Comparison of ENCODE assay signal across 11 cellular contexts in the genomic region with DNA sequence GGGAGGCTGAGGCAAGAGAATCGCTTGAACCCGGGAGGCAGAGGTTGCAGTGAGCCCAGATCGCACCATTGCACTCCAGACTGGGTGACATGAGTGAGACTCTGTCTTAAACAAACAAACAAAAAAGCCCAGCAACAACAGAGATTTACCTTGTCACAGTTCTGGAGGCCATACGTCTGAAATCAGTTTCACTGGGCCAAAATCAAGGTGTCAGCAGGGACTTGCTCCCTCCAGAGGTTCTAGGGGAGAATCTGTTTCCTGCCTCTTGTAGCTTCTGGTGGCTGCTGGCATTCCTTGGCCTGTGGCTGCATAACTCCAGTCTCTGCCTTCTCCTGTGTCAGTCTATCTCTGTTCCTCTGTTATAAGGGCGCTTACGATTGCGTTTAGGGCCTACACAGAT. TPM values are rescaled to one million over a fixed set of nuclear protein-coding genes. Genes with fewer than 3 reads are reported as not detected.
DNase-seq lines count a peak whose midpoint lies in the region; ATAC-seq and TF ChIP-seq lines count a peak whose summit lies in the region.
"Had no signal": no experiment of that assay in that cellular context is flagged by ENCODE, and none has a peak within 500 bp of the region (broad histone marks: within the 10 kb centered on the region; RNA-seq: fewer than 3 reads in every experiment).

No MANE protein-coding gene starts in this region.

- DNase-seq in EH (ENCODE audit: low read depth) (peak; percentile 16), HL-60 (ENCODE audit: low read depth in 1 of 2, low spot score in 1 of 2) (no peak), natural killer cell (no peak), NCI-H2081 treated with DMSO at 0.1 percent for 48 hours (lab: John Stamatoyannopoulos, UW) (no peak), esophagus squamous epithelium (lab: John Stamatoyannopoulos, UW) (no peak)
- DNase-seq in activated naive CD8-positive, alpha-beta T cell treated with anti-CD3 and anti-CD28 coated beads, Interleukin-2, amount 10 ng/mL, durations not matched to agents 7 days and 5 days = no peak
- DNase-seq: effector CD4-positive, alpha-beta T cell; NK-92 treated with Interleukin-12 subunit alpha and Interleukin-12 subunit beta, amount 100 ng/mL, for 24 hours; stimulated activated CD4-positive, alpha-beta T cell treated with anti-CD3 and anti-CD28 coated beads, Interleukin-2, amount 100 ng/mL, for 48 hours had no signal

- ATAC-seq in activated naive CD8-positive, alpha-beta T cell treated with anti-CD3 and anti-CD28 coated beads, Interleukin-2, amount 10 ng/mL, durations not matched to agents 7 days and 5 days (ENCODE audit: low read depth) = no peak
- ATAC-seq in natural killer cell = no peak
- no peak for ATAC-seq in activated CD4-positive, CD25-positive, alpha-beta regulatory T cell treated with anti-CD3 and anti-CD28 coated beads, Interleukin-2, amount 50 U/mL, for 24 hours
- ATAC-seq in GM18505 (IDR thresholded peaks at IDR 0.05; ENCODE audit: unreplicated experiment) = no peak

- peaks cover 0 to 12% (median 0%) of the 10 kb centered on the region in 3 donors for H3K36me3 ChIP-seq in esophagus squamous epithelium

- H3K4me3 Mint-ChIP-seq in activated naive CD8-positive, alpha-beta T cell treated with anti-CD3 and anti-CD28 coated beads, Interleukin-2, amount 10 ng/mL, durations not matched to agents 7 days and 5 days = peak overlapping the region; percentile 100
- H3K4me3 Mint-ChIP-seq in natural killer cell = peak overlapping the region; percentile 100

- H3K36me3 Mint-ChIP-seq in activated naive CD8-positive, alpha-beta T cell treated with anti-CD3 and anti-CD28 coated beads, Interleukin-2, amount 10 ng/mL, durations not matched to agents 7 days and 5 days = peaks cover 10% of the 10 kb centered on the region
- H3K36me3 Mint-ChIP-seq in natural killer cell = no peaks in the 10 kb centered on the region

- TF ChIP-seq CTCF in HL-60 (IDR thresholded peaks at IDR 0.05; ENCODE audit: insufficient read depth, low read length) = no peak
- TF ChIP-seq CTCF in natural killer cell (IDR thresholded peaks at IDR 0.05) = no peak
- TF ChIP-seq CTCF in esophagus squamous epithelium (IDR thresholded peaks at IDR 0.05) = no peak

- H3K9me3 Mint-ChIP-seq in activated naive CD8-positive, alpha-beta T cell treated with anti-CD3 and anti-CD28 coated beads, Interleukin-2, amount 10 ng/mL, durations not matched to agents 7 days and 5 days = no peaks in the 10 kb centered on the region
- no peaks in the 10 kb centered on the region for H3K9me3 Mint-ChIP-seq in natural killer cell

- 87% methylated on average over 7 of the region's 7 CpGs for WGBS in esophagus squamous epithelium, 2 donors

- peaks cover 2% of the 10 kb centered on the region for H3K27me3 Mint-ChIP-seq in activated naive CD8-positive, alpha-beta T cell treated with anti-CD3 and anti-CD28 coated beads, Interleukin-2, amount 10 ng/mL, durations not matched to agents 7 days and 5 days
- no peaks in the 10 kb centered on the region for H3K27me3 Mint-ChIP-seq in natural killer cell (ENCODE audit: low read depth in 2 of 2)

- no peaks in the 10 kb centered on the region for H3K9me3 ChIP-seq in esophagus squamous epithelium

- H3K27ac Mint-ChIP-seq in activated naive CD8-positive, alpha-beta T cell treated with anti-CD3 and anti-CD28 coated beads, Interleukin-2, amount 10 ng/mL, durations not matched to agents 7 days and 5 days = peak overlapping the region; percentile 13
- peak overlapping the region; percentile 97 to 98 for H3K27ac Mint-ChIP-seq in natural killer cell

- H3K27me3 ChIP-seq in HL-60 (ENCODE audit: insufficient read depth, poor library complexity, severe bottlenecking) (no peaks in the 10 kb centered on the region), esophagus squamous epithelium (no peaks in the 10 kb centered on the region)

- H3K4me1 Mint-ChIP-seq in activated naive CD8-positive, alpha-beta T cell treated with anti-CD3 and anti-CD28 coated beads, Interleukin-2, amount 10 ng/mL, durations not matched to agents 7 days and 5 days = peaks cover 30% of the 10 kb centered on the region
- peaks cover 41 to 59% of the 10 kb centered on the region in 2 donors for H3K4me1 Mint-ChIP-seq in natural killer cell

- intact Hi-C loops in natural killer cell (cut with micrococcal nuclease) = no loop called here
- intact Hi-C loops in esophagus squamous epithelium (cut with DNase I) = no loop called here

- H3K27ac ChIP-seq in HL-60 (replicated peaks) (no peak overlapping the region), esophagus squamous epithelium (no peak overlapping the region)

- H3K4me1 ChIP-seq in esophagus squamous epithelium = peaks cover 8 to 43% (median 18%) of the 10 kb centered on the region in 3 donors

- POLR2A ChIA-PET in activated naive CD8-positive, alpha-beta T cell treated with anti-CD3 and anti-CD28 coated beads, Interleukin-2, amount 10 ng/mL, durations not matched to agents 7 days and 5 days (lab: Charles Lee) = interaction anchor here (2.0 kb wide), 1 partner anchor 657 kb away, joined by 7 read pairs; the partner anchor contains the start of gene CUL5

- TF ChIP-seq POLR2A in GM18505 (IDR thresholded peaks at IDR 0.05; ENCODE audit: borderline replicate concordance, extremely low read depth, insufficient read depth, insufficient read length) = no peak
- TF ChIP-seq POLR2A in esophagus squamous epithelium (IDR thresholded peaks at IDR 0.05) = no peak

- H3K4me3 ChIP-seq in HL-60 (replicated peaks; ENCODE audit: insufficient read depth, low read length) (peak overlapping the region; percentile 96), esophagus squamous epithelium (peak overlapping the region in 1 of 4 donors; percentile 87)

RNA-seq across cellular contexts. Expression of gene DDX10, which starts 1.5 kb away (rescaled TPM):
- 10 to 100 TPM; 22.0 to 24.7 TPM for total RNA-seq in activated naive CD8-positive, alpha-beta T cell treated with anti-CD3 and anti-CD28 coated beads, Interleukin-2, amount 10 ng/mL, durations not matched to agents 7 days and 5 days
- total RNA-seq in natural killer cell (10 to 100 TPM; 23.4 to 30.9 (median 24.9) TPM), esophagus squamous epithelium (10 to 100 TPM in 3 of 4 donors, 1 to 10 TPM in 1; 5.5 to 25.0 (median 17.5) TPM)
